Comparison of ENCODE assay signal across 7 cellular contexts in the genomic region with DNA sequence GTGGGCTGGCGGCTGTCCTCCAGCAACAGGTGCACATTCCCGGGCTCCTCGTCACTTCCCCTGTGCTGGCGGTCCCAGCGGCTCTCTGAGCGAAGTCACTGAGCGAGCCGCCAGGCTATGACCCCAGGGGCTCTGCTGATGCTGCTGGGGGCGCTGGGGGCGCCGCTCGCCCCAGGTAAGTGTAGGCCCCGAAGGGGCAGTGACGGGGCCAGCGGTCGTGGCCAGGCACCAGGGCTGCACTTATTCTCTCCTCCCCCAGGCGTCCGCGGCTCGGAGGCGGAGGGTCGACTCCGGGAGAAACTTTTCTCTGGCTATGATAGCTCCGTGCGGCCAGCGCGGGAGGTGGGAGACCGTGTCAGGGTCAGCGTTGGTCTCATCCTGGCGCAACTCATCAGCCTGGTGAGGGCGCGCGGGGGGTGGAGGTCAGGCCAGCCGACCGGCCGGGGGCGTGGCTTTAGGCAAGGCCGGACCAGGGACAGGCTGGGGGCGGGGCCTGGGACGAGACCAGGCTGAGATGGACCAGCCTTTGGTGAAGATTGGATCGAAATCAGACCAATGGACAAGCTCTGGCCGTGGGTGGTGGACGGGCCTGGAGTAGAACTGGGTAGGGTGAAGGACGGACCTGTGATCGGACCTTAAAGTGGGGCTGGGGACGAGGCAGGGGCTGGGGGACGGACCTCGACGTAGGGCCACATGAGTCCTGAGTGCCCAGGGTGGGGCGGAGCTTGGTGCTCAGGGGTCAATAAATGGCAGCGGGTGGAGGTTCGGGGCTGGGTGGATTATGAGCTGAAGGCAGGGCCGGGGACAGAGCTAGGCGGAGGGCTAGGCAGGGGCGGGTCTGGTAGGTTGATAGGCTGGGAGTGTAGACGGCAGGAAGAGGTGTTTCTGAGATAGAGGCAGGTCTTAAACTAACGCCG. TPM values are rescaled to one million over a fixed set of nuclear protein-coding genes. Genes with fewer than 3 reads are reported as not detected.
DNase-seq lines count a peak whose midpoint lies in the region; ATAC-seq, FAIRE-seq and TF ChIP-seq lines count a peak whose summit lies in the region.

A gene with protein sequence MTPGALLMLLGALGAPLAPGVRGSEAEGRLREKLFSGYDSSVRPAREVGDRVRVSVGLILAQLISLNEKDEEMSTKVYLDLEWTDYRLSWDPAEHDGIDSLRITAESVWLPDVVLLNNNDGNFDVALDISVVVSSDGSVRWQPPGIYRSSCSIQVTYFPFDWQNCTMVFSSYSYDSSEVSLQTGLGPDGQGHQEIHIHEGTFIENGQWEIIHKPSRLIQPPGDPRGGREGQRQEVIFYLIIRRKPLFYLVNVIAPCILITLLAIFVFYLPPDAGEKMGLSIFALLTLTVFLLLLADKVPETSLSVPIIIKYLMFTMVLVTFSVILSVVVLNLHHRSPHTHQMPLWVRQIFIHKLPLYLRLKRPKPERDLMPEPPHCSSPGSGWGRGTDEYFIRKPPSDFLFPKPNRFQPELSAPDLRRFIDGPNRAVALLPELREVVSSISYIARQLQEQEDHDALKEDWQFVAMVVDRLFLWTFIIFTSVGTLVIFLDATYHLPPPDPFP (plus strand): TSS at position 51 of the 917 bp plus-strand sequence. CDS start 67 bp downstream, at position 118.

- no peaks in the 10 kb centered on the region for H3K36me3 ChIP-seq in pancreas

- intact Hi-C loops in left ventricle myocardium superior (cut with micrococcal nuclease), result no loop called here
- intact Hi-C loops in pancreas (cut with DNase I), result no loop called here

- H3K27me3 ChIP-seq in pancreas, result no peaks in the 10 kb centered on the region

- 4 to 5% methylated on average over 56 to 58 of the region's 58 CpGs for WGBS in pancreas, 2 donors

- no peak for FAIRE-seq in pancreas (lab: Jason Lieb, UNC)

- ATAC-seq in GM18511 (IDR thresholded peaks at IDR 0.05; ENCODE audit: unreplicated experiment) (peak; percentile 64), left ventricle myocardium superior (peak; percentile 90), pancreas (peak; percentile 92 to 96 (median 94)), GM21423 (IDR thresholded peaks at IDR 0.05; ENCODE audit: unreplicated experiment) (no peak)

- no peak for TF ChIP-seq CTCF in pancreas (IDR thresholded peaks at IDR 0.05)

- peaks cover 0 to 11% (median 0%) of the 10 kb centered on the region in 3 donors for H3K4me1 ChIP-seq in pancreas

- peak within 1 kb of the TSS; percentile 22 to 64 (median 42) for H3K27ac ChIP-seq in pancreas

- DNase-seq in NCI-H82 (lab: John Stamatoyannopoulos, UW), result peak; percentile 88
- DNase-seq in amygdala (lab: John Stamatoyannopoulos, UW), result peak in 46 of 56 donors; percentile 25 to 86 (median 54)
- DNase-seq in left ventricle myocardium superior, result peak; percentile 91
- DNase-seq in pancreas, result peak; percentile 80 to 94 (median 88)
- no peak for DNase-seq in NCI-H2081 treated with DMSO at 0.1 percent for 48 hours (lab: John Stamatoyannopoulos, UW)

- no peaks in the 10 kb centered on the region for H3K9me3 ChIP-seq in pancreas

- H3K4me3 ChIP-seq in pancreas, result peak within 1 kb of the TSS; percentile 18 to 63 (median 58)

RNA-seq across cellular contexts. Expression of the gene that starts here (rescaled TPM):
- total RNA-seq in left ventricle myocardium superior, result 9.6 TPM
- total RNA-seq in pancreas, result 10 to 100 TPM in 2 of 6 donors, 1 to 10 TPM in 4; 7.5 to 15.0 (median 8.7) TPM
- polyA plus RNA-seq in pancreas, result 10 to 100 TPM in 1 of 2 donors, 1 to 10 TPM in 1; 9.7 to 11.1 TPM
